In the genomic region with DNA sequence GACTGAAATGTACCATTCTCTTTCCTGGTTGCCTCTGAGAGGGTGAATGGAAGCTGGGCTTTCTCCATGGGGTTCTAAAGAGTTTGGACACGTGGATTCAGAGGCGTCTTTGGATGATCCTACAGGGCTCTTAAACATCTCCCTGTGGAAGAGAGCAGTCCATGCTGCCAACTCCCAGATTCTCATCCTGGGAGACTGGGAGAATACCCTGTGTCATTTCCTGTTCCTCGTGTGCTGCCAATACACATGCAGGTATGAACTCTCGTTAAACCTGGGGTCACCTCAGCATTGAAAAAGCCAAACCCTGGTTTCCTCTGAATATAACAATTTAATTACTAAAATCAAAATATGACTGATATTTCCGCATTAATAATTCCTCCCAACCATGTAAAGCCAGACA, we compare ENCODE assay signal across 28 cellular contexts.
DNase-seq lines count a peak whose midpoint lies in the region; ATAC-seq and TF ChIP-seq lines count a peak whose summit lies in the region.
"Had no signal": no experiment of that assay in that cellular context is flagged by ENCODE, and none has a peak within 500 bp of the region (broad histone marks: within the 10 kb centered on the region; RNA-seq: fewer than 3 reads in every experiment).

No MANE protein-coding gene starts in this region.

- H3K4me3 ChIP-seq in mammary epithelial cell (replicated peaks in 1 of 3; ENCODE audit: insufficient read depth in 1 of 3, low read depth in 2 of 3, low read length in 3 of 3) = no peak overlapping the region
- no peak overlapping the region for H3K4me3 ChIP-seq in osteoblast (ENCODE audit: insufficient read depth, low read length)
- H3K4me3 ChIP-seq in Peyer's patch = no peak overlapping the region
- H3K4me3 ChIP-seq: BLaER1, SK-N-MC had no signal

- dilution Hi-C loops in mammary epithelial cell (cut with HindIII; ENCODE audit: low sequenced_read_pairs) = no loop called here

- peaks cover 3% of the 10 kb centered on the region for H3K9me3 Mint-ChIP-seq in activated naive CD4-positive, alpha-beta T cell treated with anti-CD3 and anti-CD28 coated beads for 36 hours

- H3K4me1 Mint-ChIP-seq in activated naive CD4-positive, alpha-beta T cell treated with anti-CD3 and anti-CD28 coated beads for 36 hours (ENCODE audit: low read depth) = no peaks in the 10 kb centered on the region

- no peaks in the 10 kb centered on the region for H3K27me3 Mint-ChIP-seq in activated naive CD4-positive, alpha-beta T cell treated with anti-CD3 and anti-CD28 coated beads for 36 hours (ENCODE audit: low read depth)
- H3K27me3 Mint-ChIP-seq: CD4-positive, CD25-positive, alpha-beta regulatory T cell had no signal

- no peak for DNase-seq in activated naive CD4-positive, alpha-beta T cell treated with anti-CD3 and anti-CD28 coated beads for 36 hours
- DNase-seq in activated naive CD4-positive, alpha-beta T cell treated with Interleukin-2 at 50 U/mL for 16 hours = no peak
- DNase-seq in NCI-H226 = peak; percentile 25
- DNase-seq in mammary epithelial cell = peak; percentile 12
- peak; percentile 36 for DNase-seq in osteoblast (ENCODE audit: insufficient read length, low spot score, missing footprints)
- no peak for DNase-seq in NK-92 (lab: John Stamatoyannopoulos, UW; ENCODE audit: unreplicated experiment)
- DNase-seq in Peyer's patch = no peak
- DNase-seq: 8988T; CD4-positive, CD25-positive, alpha-beta regulatory T cell; DMS53; GOT3; Karpas-422; NCI-H1105 treated with DMSO at 0.1 percent for 48 hours; NCI-H146; NCI-H1930; NCI-H2107; NCI-H446; NCI-H524 treated with DMSO at 0.1 percent for 48 hours; NCI-H774; NK-92 treated with Interleukin-12 subunit alpha and Interleukin-12 subunit beta, amount 100 ng/mL, for 24 hours; SIG-M5 had no signal

- H3K9ac ChIP-seq in mammary epithelial cell (ENCODE audit: insufficient read depth, low read length) = no peak overlapping the region
- H3K9ac ChIP-seq: BLaER1 had no signal

- CTCF ChIA-PET in activated naive CD4-positive, alpha-beta T cell treated with anti-CD3 and anti-CD28 coated beads for 36 hours (lab: Charles Lee) = no interaction called here
- CTCF ChIA-PET in mammary epithelial cell (lab: Charles Lee; ENCODE audit: low non-redundant PET) = no interaction called here

- no peak for TF ChIP-seq POLR2A in Peyer's patch (IDR thresholded peaks at IDR 0.05)

- ATAC-seq in HG02678 (IDR thresholded peaks at IDR 0.05; ENCODE audit: unreplicated experiment) = no peak
- ATAC-seq: HCT116, HepG2, Panc1 had no signal

- in situ Hi-C loops in mammary epithelial cell (cut with MboI; ENCODE audit: low sequenced_read_pairs in 2 of 2) = no loop called here

- H3K27me3 ChIP-seq in mammary epithelial cell (ENCODE audit: insufficient read depth, low read length) = no peaks in the 10 kb centered on the region
- H3K27me3 ChIP-seq in osteoblast (ENCODE audit: insufficient read depth, low read length) = no peaks in the 10 kb centered on the region
- no peaks in the 10 kb centered on the region for H3K27me3 ChIP-seq in Peyer's patch
- H3K27me3 ChIP-seq: BLaER1 had no signal

- intact Hi-C loops in activated naive CD4-positive, alpha-beta T cell treated with anti-CD3 and anti-CD28 coated beads for 36 hours (cut with micrococcal nuclease) = no loop called here
- intact Hi-C loops in mammary epithelial cell (cut with micrococcal nuclease) = no loop called here

- WGBS in mammary epithelial cell (ENCODE audit: low coverage, missing lambda C conversion rate) = 69% methylated on average over 5 of the region's 5 CpGs

- H3K9me3 ChIP-seq in mammary epithelial cell (replicated peaks; ENCODE audit: insufficient read depth, low read length) = no peaks in the 10 kb centered on the region
- H3K9me3 ChIP-seq in osteoblast (ENCODE audit: low read depth, low read length) = no peaks in the 10 kb centered on the region
- no peaks in the 10 kb centered on the region for H3K9me3 ChIP-seq in Peyer's patch
- H3K9me3 ChIP-seq: BLaER1 had no signal

- H3K79me2 ChIP-seq in mammary epithelial cell (ENCODE audit: insufficient read depth, low read length) (no peaks in the 10 kb centered on the region), osteoblast (ENCODE audit: insufficient read depth, low read length) (no peaks in the 10 kb centered on the region)

- no peak overlapping the region for H3K4me2 ChIP-seq in mammary epithelial cell (ENCODE audit: insufficient read depth, low read depth, low read length)
- no peak overlapping the region for H3K4me2 ChIP-seq in osteoblast (ENCODE audit: insufficient read depth, low read length)
- H3K4me2 ChIP-seq: BLaER1 had no signal

- TF ChIP-seq CTCF in mammary epithelial cell (conservative IDR thresholded peaks at IDR 0.05 in 1 of 2, IDR thresholded peaks at IDR 0.05 in 1 of 2; ENCODE audit: extremely low read depth in 1 of 2, insufficient read depth in 1 of 2, low read depth in 1 of 2, low read length in 2 of 2) (no peak), osteoblast (IDR thresholded peaks at IDR 0.05; ENCODE audit: extremely low read depth, low read depth, low read length) (no peak), Peyer's patch (IDR thresholded peaks at IDR 0.05) (no peak)

- H3K4me1 ChIP-seq in mammary epithelial cell (ENCODE audit: insufficient read depth, low read length) = peaks cover 31% of the 10 kb centered on the region
- H3K4me1 ChIP-seq in osteoblast (ENCODE audit: insufficient read depth, low read length) = peaks cover 7% of the 10 kb centered on the region
- H3K4me1 ChIP-seq in Peyer's patch = no peaks in the 10 kb centered on the region
- H3K4me1 ChIP-seq: BLaER1 had no signal

- no peak overlapping the region for H3K27ac ChIP-seq in mammary epithelial cell (ENCODE audit: insufficient read depth, low read depth, low read length)
- H3K27ac ChIP-seq in osteoblast (ENCODE audit: low read depth, low read length) = no peak overlapping the region
- no peak overlapping the region for H3K27ac ChIP-seq in Peyer's patch
- H3K27ac ChIP-seq: BLaER1, HL-60, SK-N-MC had no signal

- peak overlapping the region; percentile 77 for H2AFZ ChIP-seq in mammary epithelial cell (ENCODE audit: low read depth, low read length)
- H2AFZ ChIP-seq in osteoblast (ENCODE audit: low read length) = no peak overlapping the region

- no peaks in the 10 kb centered on the region for H3K36me3 ChIP-seq in mammary epithelial cell (ENCODE audit: insufficient read depth, low read length)
- no peaks in the 10 kb centered on the region for H3K36me3 ChIP-seq in osteoblast (ENCODE audit: insufficient read depth, low read length)
- no peaks in the 10 kb centered on the region for H3K36me3 ChIP-seq in Peyer's patch
- H3K36me3 ChIP-seq: BLaER1 had no signal

- peaks cover 7% of the 10 kb centered on the region for H3K36me3 Mint-ChIP-seq in activated naive CD4-positive, alpha-beta T cell treated with anti-CD3 and anti-CD28 coated beads for 36 hours (ENCODE audit: low read depth)

- peak overlapping the region; percentile 40 for H3K27ac Mint-ChIP-seq in activated naive CD4-positive, alpha-beta T cell treated with anti-CD3 and anti-CD28 coated beads for 36 hours
- H3K27ac Mint-ChIP-seq: CD4-positive, CD25-positive, alpha-beta regulatory T cell had no signal

- H4K20me1 ChIP-seq in mammary epithelial cell (ENCODE audit: insufficient read depth, low read length) = no peaks in the 10 kb centered on the region
- no peaks in the 10 kb centered on the region for H4K20me1 ChIP-seq in osteoblast (ENCODE audit: insufficient read depth, low read length)
- H4K20me1 ChIP-seq: BLaER1 had no signal

- BruUV-seq in mammary epithelial cell (replicated peaks; lab: Mats Ljungman, UMichigan) = no TSS peak

- no peak overlapping the region for H3K4me3 Mint-ChIP-seq in activated naive CD4-positive, alpha-beta T cell treated with anti-CD3 and anti-CD28 coated beads for 36 hours
- H3K4me3 Mint-ChIP-seq: CD4-positive, CD25-positive, alpha-beta regulatory T cell had no signal

Comparison
In these comparisons a context has a peak if more than half of its experiments do, and no peak if none do; other contexts are left out.
1. DNase-seq: peak in NCI-H226 (single experiment), mammary epithelial cell (single experiment) and osteoblast (single experiment); none in activated naive CD4-positive, alpha-beta T cell treated with anti-CD3 and anti-CD28 coated beads for 36 hours (single experiment), activated naive CD4-positive, alpha-beta T cell treated with Interleukin-2 at 50 U/mL for 16 hours (single experiment), NK-92 (single experiment) and Peyer's patch (0 of 3).